In the genomic region with DNA sequence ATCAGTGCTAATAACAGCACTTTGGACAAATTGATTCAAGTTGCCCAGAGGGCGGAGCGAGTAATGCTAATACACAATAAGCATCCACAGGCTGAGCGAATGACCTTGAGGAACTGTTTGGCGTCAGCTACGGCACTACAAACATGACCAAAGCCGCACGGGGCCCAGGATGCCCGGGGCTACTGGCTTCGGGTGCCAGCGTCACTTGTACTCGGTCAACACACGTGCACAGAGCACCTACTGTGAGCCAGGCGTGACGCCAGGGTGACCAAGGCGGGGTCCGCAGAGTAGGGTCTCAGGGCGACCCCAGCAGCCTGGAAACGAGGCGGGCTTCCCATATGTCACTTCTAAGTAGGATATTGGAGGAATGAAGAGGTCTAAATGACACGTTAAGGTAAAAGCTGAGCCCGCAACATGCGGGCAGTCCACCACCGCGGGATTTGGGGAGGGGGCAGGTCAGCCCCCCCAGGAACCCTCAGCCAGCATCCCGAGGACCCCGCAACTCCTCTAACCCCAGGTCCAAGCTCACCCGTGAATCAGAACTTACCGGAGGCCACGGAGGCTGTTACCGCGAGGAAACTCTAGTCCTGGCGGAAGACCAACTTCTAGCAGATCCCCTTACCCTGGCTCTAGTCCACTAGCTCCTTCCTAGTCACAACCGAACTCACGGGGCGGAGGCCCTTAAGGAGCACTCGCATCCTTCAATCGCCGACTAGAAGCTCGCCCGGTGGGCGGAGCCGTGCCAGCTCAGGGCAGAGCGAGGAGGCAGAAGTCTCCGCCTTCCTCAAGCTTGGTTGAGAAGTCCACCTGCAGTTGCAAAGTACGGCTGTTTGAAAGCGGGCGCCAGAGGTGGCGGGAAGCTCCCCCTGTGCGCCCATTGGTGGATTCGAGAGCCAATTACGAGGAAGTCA, we compare ENCODE assay signal across 1 cellular context.
TF ChIP-seq lines count a peak whose summit lies in the region.

A gene with protein sequence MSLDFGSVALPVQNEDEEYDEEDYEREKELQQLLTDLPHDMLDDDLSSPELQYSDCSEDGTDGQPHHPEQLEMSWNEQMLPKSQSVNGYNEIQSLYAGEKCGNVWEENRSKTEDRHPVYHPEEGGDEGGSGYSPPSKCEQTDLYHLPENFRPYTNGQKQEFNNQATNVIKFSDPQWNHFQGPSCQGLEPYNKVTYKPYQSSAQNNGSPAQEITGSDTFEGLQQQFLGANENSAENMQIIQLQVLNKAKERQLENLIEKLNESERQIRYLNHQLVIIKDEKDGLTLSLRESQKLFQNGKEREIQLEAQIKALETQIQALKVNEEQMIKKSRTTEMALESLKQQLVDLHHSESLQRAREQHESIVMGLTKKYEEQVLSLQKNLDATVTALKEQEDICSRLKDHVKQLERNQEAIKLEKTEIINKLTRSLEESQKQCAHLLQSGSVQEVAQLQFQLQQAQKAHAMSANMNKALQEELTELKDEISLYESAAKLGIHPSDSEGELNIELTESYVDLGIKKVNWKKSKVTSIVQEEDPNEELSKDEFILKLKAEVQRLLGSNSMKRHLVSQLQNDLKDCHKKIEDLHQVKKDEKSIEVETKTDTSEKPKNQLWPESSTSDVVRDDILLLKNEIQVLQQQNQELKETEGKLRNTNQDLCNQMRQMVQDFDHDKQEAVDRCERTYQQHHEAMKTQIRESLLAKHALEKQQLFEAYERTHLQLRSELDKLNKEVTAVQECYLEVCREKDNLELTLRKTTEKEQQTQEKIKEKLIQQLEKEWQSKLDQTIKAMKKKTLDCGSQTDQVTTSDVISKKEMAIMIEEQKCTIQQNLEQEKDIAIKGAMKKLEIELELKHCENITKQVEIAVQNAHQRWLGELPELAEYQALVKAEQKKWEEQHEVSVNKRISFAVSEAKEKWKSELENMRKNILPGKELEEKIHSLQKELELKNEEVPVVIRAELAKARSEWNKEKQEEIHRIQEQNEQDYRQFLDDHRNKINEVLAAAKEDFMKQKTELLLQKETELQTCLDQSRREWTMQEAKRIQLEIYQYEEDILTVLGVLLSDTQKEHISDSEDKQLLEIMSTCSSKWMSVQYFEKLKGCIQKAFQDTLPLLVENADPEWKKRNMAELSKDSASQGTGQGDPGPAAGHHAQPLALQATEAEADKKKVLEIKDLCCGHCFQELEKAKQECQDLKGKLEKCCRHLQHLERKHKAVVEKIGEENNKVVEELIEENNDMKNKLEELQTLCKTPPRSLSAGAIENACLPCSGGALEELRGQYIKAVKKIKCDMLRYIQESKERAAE (N-terminal part only) (minus strand): TSS at position 656 of the 911 bp plus-strand sequence. CDS start 5,420 bp downstream, outside the sequence.

TF ChIP-seq in HEK293, 187 proteins besides CTCF, POLR2A, EP300 and RAD21 (continued from another document and continues in another):
- TF ChIP-seq, protein P1, sequence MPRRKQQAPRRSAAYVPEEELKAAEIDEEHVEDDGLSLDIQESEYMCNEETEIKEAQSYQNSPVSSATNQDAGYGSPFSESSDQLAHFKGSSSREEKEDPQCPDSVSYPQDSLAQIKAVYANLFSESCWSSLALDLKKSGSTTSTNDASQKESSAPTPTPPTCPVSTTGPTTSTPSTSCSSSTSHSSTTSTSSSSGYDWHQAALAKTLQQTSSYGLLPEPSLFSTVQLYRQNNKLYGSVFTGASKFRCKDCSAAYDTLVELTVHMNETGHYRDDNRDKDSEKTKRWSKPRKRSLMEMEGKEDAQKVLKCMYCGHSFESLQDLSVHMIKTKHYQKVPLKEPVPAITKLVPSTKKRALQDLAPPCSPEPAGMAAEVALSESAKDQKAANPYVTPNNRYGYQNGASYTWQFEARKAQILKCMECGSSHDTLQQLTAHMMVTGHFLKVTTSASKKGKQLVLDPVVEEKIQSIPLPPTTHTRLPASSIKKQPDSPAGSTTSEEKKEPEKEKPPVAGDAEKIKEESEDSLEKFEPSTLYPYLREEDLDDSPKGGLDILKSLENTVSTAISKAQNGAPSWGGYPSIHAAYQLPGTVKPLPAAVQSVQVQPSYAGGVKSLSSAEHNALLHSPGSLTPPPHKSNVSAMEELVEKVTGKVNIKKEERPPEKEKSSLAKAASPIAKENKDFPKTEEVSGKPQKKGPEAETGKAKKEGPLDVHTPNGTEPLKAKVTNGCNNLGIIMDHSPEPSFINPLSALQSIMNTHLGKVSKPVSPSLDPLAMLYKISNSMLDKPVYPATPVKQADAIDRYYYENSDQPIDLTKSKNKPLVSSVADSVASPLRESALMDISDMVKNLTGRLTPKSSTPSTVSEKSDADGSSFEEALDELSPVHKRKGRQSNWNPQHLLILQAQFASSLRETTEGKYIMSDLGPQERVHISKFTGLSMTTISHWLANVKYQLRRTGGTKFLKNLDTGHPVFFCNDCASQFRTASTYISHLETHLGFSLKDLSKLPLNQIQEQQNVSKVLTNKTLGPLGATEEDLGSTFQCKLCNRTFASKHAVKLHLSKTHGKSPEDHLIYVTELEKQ (tag by site-specific recombination; IDR thresholded peaks at IDR 0.05; ENCODE audit: borderline replicate concordance), result no peak
- TF ChIP-seq ZNF768 (tag by site-specific recombination; IDR thresholded peaks at IDR 0.05) (no peak), ZNF16 (tag by site-specific recombination; IDR thresholded peaks at IDR 0.05; ENCODE audit: low read depth) (no peak), ZNF24 (tag by site-specific recombination; IDR thresholded peaks at IDR 0.05) (no peak), ZNF544 (tag by site-specific recombination; IDR thresholded peaks at IDR 0.05) (no peak), ZNF747 (tag by site-specific recombination; IDR thresholded peaks at IDR 0.05) (no peak), ZNF510 (tag by site-specific recombination; IDR thresholded peaks at IDR 0.05; ENCODE audit: insufficient replicate concordance) (no peak), ZNF211 (tag by site-specific recombination; IDR thresholded peaks at IDR 0.05; ENCODE audit: low read depth) (no peak), ZNF202 (tag by site-specific recombination; IDR thresholded peaks at IDR 0.05; ENCODE audit: borderline replicate concordance) (no peak)
- TF ChIP-seq, protein P2, sequence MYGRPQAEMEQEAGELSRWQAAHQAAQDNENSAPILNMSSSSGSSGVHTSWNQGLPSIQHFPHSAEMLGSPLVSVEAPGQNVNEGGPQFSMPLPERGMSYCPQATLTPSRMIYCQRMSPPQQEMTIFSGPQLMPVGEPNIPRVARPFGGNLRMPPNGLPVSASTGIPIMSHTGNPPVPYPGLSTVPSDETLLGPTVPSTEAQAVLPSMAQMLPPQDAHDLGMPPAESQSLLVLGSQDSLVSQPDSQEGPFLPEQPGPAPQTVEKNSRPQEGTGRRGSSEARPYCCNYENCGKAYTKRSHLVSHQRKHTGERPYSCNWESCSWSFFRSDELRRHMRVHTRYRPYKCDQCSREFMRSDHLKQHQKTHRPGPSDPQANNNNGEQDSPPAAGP (tag by site-specific recombination; IDR thresholded peaks at IDR 0.05), result no peak
- TF ChIP-seq, protein P3, sequence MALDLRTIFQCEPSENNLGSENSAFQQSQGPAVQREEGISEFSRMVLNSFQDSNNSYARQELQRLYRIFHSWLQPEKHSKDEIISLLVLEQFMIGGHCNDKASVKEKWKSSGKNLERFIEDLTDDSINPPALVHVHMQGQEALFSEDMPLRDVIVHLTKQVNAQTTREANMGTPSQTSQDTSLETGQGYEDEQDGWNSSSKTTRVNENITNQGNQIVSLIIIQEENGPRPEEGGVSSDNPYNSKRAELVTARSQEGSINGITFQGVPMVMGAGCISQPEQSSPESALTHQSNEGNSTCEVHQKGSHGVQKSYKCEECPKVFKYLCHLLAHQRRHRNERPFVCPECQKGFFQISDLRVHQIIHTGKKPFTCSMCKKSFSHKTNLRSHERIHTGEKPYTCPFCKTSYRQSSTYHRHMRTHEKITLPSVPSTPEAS (tag by site-specific recombination; IDR thresholded peaks at IDR 0.05), result no peak
- TF ChIP-seq, protein P4, sequence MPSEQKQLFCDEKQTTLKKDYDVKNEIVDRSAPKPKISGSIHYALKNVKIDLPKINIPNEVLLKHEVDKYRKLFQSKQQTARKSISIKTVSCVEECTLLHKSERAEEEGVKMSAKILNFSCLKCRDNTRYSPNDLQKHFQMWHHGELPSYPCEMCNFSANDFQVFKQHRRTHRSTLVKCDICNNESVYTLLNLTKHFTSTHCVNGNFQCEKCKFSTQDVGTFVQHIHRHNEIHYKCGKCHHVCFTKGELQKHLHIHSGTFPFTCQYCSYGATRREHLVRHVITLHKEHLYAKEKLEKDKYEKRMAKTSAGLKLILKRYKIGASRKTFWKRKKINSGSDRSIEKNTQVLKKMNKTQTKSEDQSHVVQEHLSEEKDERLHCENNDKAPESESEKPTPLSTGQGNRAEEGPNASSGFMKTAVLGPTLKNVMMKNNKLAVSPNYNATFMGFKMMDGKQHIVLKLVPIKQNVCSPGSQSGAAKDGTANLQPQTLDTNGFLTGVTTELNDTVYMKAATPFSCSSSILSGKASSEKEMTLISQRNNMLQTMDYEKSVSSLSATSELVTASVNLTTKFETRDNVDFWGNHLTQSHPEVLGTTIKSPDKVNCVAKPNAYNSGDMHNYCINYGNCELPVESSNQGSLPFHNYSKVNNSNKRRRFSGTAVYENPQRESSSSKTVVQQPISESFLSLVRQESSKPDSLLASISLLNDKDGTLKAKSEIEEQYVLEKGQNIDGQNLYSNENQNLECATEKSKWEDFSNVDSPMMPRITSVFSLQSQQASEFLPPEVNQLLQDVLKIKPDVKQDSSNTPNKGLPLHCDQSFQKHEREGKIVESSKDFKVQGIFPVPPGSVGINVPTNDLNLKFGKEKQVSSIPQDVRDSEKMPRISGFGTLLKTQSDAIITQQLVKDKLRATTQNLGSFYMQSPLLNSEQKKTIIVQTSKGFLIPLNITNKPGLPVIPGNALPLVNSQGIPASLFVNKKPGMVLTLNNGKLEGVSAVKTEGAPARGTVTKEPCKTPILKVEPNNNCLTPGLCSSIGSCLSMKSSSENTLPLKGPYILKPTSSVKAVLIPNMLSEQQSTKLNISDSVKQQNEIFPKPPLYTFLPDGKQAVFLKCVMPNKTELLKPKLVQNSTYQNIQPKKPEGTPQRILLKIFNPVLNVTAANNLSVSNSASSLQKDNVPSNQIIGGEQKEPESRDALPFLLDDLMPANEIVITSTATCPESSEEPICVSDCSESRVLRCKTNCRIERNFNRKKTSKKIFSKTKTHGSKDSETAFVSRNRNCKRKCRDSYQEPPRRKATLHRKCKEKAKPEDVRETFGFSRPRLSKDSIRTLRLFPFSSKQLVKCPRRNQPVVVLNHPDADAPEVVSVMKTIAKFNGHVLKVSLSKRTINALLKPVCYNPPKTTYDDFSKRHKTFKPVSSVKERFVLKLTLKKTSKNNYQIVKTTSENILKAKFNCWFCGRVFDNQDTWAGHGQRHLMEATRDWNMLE (tag by site-specific recombination; conservative IDR thresholded peaks at IDR 0.05; ENCODE audit: low read depth), result no peak
- TF ChIP-seq, protein P5, sequence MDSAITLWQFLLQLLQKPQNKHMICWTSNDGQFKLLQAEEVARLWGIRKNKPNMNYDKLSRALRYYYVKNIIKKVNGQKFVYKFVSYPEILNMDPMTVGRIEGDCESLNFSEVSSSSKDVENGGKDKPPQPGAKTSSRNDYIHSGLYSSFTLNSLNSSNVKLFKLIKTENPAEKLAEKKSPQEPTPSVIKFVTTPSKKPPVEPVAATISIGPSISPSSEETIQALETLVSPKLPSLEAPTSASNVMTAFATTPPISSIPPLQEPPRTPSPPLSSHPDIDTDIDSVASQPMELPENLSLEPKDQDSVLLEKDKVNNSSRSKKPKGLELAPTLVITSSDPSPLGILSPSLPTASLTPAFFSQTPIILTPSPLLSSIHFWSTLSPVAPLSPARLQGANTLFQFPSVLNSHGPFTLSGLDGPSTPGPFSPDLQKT (IDR thresholded peaks at IDR 0.05; ENCODE audit: borderline replicate concordance, low read depth, low read length), result no peak
- TF ChIP-seq, protein P6, sequence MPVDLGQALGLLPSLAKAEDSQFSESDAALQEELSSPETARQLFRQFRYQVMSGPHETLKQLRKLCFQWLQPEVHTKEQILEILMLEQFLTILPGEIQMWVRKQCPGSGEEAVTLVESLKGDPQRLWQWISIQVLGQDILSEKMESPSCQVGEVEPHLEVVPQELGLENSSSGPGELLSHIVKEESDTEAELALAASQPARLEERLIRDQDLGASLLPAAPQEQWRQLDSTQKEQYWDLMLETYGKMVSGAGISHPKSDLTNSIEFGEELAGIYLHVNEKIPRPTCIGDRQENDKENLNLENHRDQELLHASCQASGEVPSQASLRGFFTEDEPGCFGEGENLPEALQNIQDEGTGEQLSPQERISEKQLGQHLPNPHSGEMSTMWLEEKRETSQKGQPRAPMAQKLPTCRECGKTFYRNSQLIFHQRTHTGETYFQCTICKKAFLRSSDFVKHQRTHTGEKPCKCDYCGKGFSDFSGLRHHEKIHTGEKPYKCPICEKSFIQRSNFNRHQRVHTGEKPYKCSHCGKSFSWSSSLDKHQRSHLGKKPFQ (tag by site-specific recombination; IDR thresholded peaks at IDR 0.05), result no peak
- TF ChIP-seq, protein P7, sequence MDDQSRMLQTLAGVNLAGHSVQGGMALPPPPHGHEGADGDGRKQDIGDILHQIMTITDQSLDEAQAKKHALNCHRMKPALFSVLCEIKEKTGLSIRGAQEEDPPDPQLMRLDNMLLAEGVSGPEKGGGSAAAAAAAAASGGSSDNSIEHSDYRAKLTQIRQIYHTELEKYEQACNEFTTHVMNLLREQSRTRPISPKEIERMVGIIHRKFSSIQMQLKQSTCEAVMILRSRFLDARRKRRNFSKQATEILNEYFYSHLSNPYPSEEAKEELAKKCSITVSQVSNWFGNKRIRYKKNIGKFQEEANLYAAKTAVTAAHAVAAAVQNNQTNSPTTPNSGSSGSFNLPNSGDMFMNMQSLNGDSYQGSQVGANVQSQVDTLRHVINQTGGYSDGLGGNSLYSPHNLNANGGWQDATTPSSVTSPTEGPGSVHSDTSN (CRISPR knock-in tag; IDR thresholded peaks at IDR 0.05), result no peak; the same call in 1 of the 2 replicates
- TF ChIP-seq, protein P8, sequence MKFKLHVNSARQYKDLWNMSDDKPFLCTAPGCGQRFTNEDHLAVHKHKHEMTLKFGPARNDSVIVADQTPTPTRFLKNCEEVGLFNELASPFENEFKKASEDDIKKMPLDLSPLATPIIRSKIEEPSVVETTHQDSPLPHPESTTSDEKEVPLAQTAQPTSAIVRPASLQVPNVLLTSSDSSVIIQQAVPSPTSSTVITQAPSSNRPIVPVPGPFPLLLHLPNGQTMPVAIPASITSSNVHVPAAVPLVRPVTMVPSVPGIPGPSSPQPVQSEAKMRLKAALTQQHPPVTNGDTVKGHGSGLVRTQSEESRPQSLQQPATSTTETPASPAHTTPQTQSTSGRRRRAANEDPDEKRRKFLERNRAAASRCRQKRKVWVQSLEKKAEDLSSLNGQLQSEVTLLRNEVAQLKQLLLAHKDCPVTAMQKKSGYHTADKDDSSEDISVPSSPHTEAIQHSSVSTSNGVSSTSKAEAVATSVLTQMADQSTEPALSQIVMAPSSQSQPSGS (tag by site-specific recombination; IDR thresholded peaks at IDR 0.05; ENCODE audit: low read depth), result no peak
- TF ChIP-seq, protein P9, sequence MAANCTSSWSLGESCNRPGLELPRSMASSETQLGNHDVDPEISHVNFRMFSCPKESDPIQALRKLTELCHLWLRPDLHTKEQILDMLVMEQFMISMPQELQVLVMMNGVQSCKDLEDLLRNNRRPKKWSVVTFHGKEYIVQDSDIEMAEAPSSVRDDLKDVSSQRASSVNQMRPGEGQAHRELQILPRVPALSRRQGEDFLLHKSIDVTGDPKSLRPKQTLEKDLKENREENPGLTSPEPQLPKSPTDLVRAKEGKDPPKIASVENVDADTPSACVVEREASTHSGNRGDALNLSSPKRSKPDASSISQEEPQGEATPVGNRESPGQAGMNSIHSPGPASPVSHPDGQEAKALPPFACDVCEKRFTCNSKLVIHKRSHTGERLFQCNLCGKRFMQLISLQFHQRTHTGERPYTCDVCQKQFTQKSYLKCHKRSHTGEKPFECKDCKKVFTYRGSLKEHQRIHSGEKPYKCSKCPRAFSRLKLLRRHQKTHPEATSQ (tag by site-specific recombination; IDR thresholded peaks at IDR 0.05), result no peak
